1 cellular context compared by ENCODE assay signal in the genomic region with DNA sequence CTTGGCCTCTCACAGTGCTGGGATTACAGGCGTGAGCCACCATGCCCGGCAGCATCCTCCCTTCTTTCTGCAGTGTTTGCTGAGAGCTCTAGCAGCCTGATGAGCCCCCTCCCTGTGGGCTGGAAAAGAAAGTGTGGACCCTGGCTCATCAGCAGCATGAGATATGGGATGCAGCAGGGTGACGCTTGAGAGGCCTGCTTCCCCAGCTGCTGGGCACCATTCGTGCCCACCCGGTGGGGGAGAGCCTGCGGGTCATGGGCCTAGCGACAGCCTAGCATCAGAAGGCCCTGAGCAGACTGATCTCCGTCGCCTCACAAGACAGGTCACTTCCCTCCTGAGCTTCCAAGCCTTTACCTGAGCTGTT.
TF ChIP-seq lines count a peak whose summit lies in the region.

No MANE protein-coding gene starts in this region.

TF ChIP-seq in H1, 55 proteins besides CTCF, POLR2A, EP300 and RAD21:
- TF ChIP-seq SP1 (IDR thresholded peaks at IDR 0.05; ENCODE audit: low read depth, low read length): no peak
- no peak for TF ChIP-seq CBX5 (IDR thresholded peaks at IDR 0.05; ENCODE audit: low read depth, low read length)
- TF ChIP-seq ATF3 (IDR thresholded peaks at IDR 0.05; ENCODE audit: insufficient read depth, low read depth, low read length): no peak
- no peak for TF ChIP-seq ASH2L (IDR thresholded peaks at IDR 0.05; ENCODE audit: low read length)
- no peak for TF ChIP-seq BCL11A (IDR thresholded peaks at IDR 0.05; ENCODE audit: low read depth in 2 of 2, low read length in 2 of 2)
- TF ChIP-seq RBBP5 (IDR thresholded peaks at IDR 0.05; ENCODE audit: borderline replicate concordance, low read depth, low read length): no peak
- no peak for TF ChIP-seq SUZ12 (IDR thresholded peaks at IDR 0.05; ENCODE audit: low read length)
- no peak for TF ChIP-seq BACH1 (IDR thresholded peaks at IDR 0.05; ENCODE audit: low read length)
- TF ChIP-seq ATF2 (IDR thresholded peaks at IDR 0.05; ENCODE audit: low read length): no peak
- no peak for TF ChIP-seq TBP (IDR thresholded peaks at IDR 0.05; ENCODE audit: low read depth, low read length)
- TF ChIP-seq POU5F1 (IDR thresholded peaks at IDR 0.05; ENCODE audit: low read depth, low read length): no peak
- TF ChIP-seq TAF1 (IDR thresholded peaks at IDR 0.05; ENCODE audit: low read depth, low read length): no peak
- TF ChIP-seq TCF12 (IDR thresholded peaks at IDR 0.05; ENCODE audit: low read depth, low read length): no peak
- no peak for TF ChIP-seq YY1 (IDR thresholded peaks at IDR 0.05; ENCODE audit: low read depth, low read length)
